1 cellular context compared by ENCODE assay signal in genomic region chr10:101018600-101019439, GRCh38.
A peak's percentile ranks its signal among the peaks of the same experiment; 100 is the strongest.
TF ChIP-seq lines count a peak whose summit lies in the region.

No MANE protein-coding gene starts in this region.

TF ChIP-seq in K562, 482 proteins besides CTCF, POLR2A, EP300 and RAD21 (continued from another document and continues in another):
- TF ChIP-seq CHD7 (IDR thresholded peaks at IDR 0.05; ENCODE audit: low read depth, low read length), result no peak
- no peak for TF ChIP-seq BRCA1 (IDR thresholded peaks at IDR 0.05)
- TF ChIP-seq BRCA1 (CRISPR knock-in tag; IDR thresholded peaks at IDR 0.05), result no peak
- TF ChIP-seq ZNF431 (CRISPR knock-in tag; IDR thresholded peaks at IDR 0.05), result peak; percentile 45; the same call in 1 of the 2 replicates
- TF ChIP-seq ZC3H4 (CRISPR knock-in tag; IDR thresholded peaks at IDR 0.05; ENCODE audit: borderline replicate concordance), result no peak
- TF ChIP-seq ZNF518B (CRISPR knock-in tag; IDR thresholded peaks at IDR 0.05), result no peak
- TF ChIP-seq LARP7 (IDR thresholded peaks at IDR 0.05), result no peak
- no peak for TF ChIP-seq TRIM28 (IDR thresholded peaks at IDR 0.05)
- TF ChIP-seq MYBL2 (IDR thresholded peaks at IDR 0.05; ENCODE audit: low read depth), result no peak
- TF ChIP-seq MYBL2 (CRISPR knock-in tag; IDR thresholded peaks at IDR 0.05; ENCODE audit: borderline replicate concordance), result no peak
- no peak for TF ChIP-seq NBN (IDR thresholded peaks at IDR 0.05; ENCODE audit: low read depth)
- no peak for TF ChIP-seq ZNF551 (CRISPR knock-in tag; IDR thresholded peaks at IDR 0.05)
- no peak for TF ChIP-seq ZNF668 (CRISPR knock-in tag; IDR thresholded peaks at IDR 0.05)
- TF ChIP-seq ESRRA (IDR thresholded peaks at IDR 0.05; ENCODE audit: borderline replicate concordance, low read depth), result no peak
- peak; percentile 20; the same call in 1 of the 2 replicates for TF ChIP-seq DEAF1 (CRISPR knock-in tag; IDR thresholded peaks at IDR 0.05)
- TF ChIP-seq ZNF24 (IDR thresholded peaks at IDR 0.05), result no peak
- TF ChIP-seq ZFP36 (IDR thresholded peaks at IDR 0.05; ENCODE audit: low read depth, low read length, partially characterized antibody), result no peak
- TF ChIP-seq DLX4 (CRISPR knock-in tag; IDR thresholded peaks at IDR 0.05), result no peak
- no peak for TF ChIP-seq ZNF778 (CRISPR knock-in tag; IDR thresholded peaks at IDR 0.05)
- no peak for TF ChIP-seq MCM7 (IDR thresholded peaks at IDR 0.05)
- no peak for TF ChIP-seq RNF2 (IDR thresholded peaks at IDR 0.05)
- TF ChIP-seq SNRNP70 (optimal IDR thresholded peaks at IDR 0.05; ENCODE audit: low read depth, low read length), result no peak
- no peak for TF ChIP-seq BMI1 (IDR thresholded peaks at IDR 0.05; ENCODE audit: low read length)
- no peak for TF ChIP-seq STAT5A (IDR thresholded peaks at IDR 0.05; ENCODE audit: borderline replicate concordance, low read length)
- TF ChIP-seq CREBBP (IDR thresholded peaks at IDR 0.05; ENCODE audit: low read depth, low read length), result no peak
- TF ChIP-seq E2F8 (IDR thresholded peaks at IDR 0.05; ENCODE audit: low read depth, partially characterized antibody), result no peak
- TF ChIP-seq ZBTB8A (IDR thresholded peaks at IDR 0.05; ENCODE audit: partially characterized antibody), result no peak
